In genomic region chr20:24830649-24831048, GRCh38 we compare ENCODE assay signal across 7 cellular contexts.
"Had no signal": no experiment of that assay in that cellular context is flagged by ENCODE, and none has a peak within 500 bp of the region (broad histone marks: within the 10 kb centered on the region; RNA-seq: fewer than 3 reads in every experiment).

No MANE protein-coding gene starts in this region.

- H3K4me1 Mint-ChIP-seq: GM23338, H9, IgD-negative memory B cell had no signal

- H3K27me3 Mint-ChIP-seq: IgD-negative memory B cell had no signal

- H3K4me2 ChIP-seq: GM23338 had no signal

- H3K4me3 Mint-ChIP-seq: GM23338, H9, IgD-negative memory B cell had no signal

- H2AFZ ChIP-seq: GM23338 had no signal

- H3K36me3 Mint-ChIP-seq: IgD-negative memory B cell had no signal

- H3K27ac Mint-ChIP-seq: GM23338, H9, IgD-negative memory B cell had no signal

- FAIRE-seq: H1, H54, HTR-8/SVneo had no signal

- ATAC-seq: GM23338 had no signal

- H3K9me3 Mint-ChIP-seq: GM23338, H9 had no signal

- H3K4me3 ChIP-seq: GM23338 had no signal

- DNase-seq: H9, HCEC 1CT had no signal
